28 cellular contexts compared by ENCODE assay signal in the genomic region with DNA sequence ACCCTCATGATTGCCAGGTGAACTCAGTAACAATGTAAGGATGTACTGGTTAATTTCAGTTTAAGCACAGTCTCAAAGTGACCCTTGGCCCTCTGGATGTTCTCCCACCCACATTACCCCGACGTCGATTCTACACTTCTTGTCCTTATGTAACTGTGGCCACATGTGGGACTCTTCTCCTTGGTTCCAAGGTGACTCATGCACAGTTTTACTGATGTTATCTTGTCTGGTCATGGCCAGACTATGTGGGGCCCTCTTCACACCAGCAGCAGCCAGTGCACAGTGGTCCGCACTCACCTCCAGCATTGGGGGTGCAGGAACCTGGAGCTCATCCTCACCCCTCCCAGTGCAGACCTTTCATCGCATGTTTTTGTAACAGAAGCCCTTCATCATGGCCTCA.
"Had no signal": no experiment of that assay in that cellular context is flagged by ENCODE, and none has a peak within 500 bp of the region (broad histone marks: within the 10 kb centered on the region; RNA-seq: fewer than 3 reads in every experiment).

No MANE protein-coding gene starts in this region.

- H3K4me1 Mint-ChIP-seq: stimulated activated effector memory CD8-positive, alpha-beta T cell treated with anti-CD3 and anti-CD28 coated beads, Interleukin-12 subunit alpha, Interleukin-12 subunit beta, amount 100 ng/mL, for 72 hours; stimulated activated memory B cell treated with anti-CD40 and anti-IgM and Interleukin-4, amounts not matched to agents 10 μg/mL and 1 μg/mL and 100 μg/mL, for 72 hours; stimulated activated naive B cell treated with anti-CD40 and anti-IgM and Interleukin-4, amounts not matched to agents 10 μg/mL and 1 μg/mL and 100 μg/mL, for 72 hours; stimulated activated naive CD8-positive, alpha-beta T cell treated with anti-CD3 and anti-CD28 coated beads, Interleukin-15, amount 100 ng/mL, for 72 hours had no signal

- ATAC-seq: stimulated activated effector memory CD8-positive, alpha-beta T cell treated with anti-CD3 and anti-CD28 coated beads, Interleukin-12 subunit alpha, Interleukin-12 subunit beta, amount 100 ng/mL, for 72 hours; stimulated activated memory B cell treated with anti-CD40 and anti-IgM and Interleukin-4, amounts not matched to agents 10 μg/mL and 1 μg/mL and 100 μg/mL, for 72 hours; stimulated activated naive B cell treated with anti-CD40 and anti-IgM and Interleukin-4, amounts not matched to agents 10 μg/mL and 1 μg/mL and 100 μg/mL, for 72 hours; stimulated activated naive CD8-positive, alpha-beta T cell treated with anti-CD3 and anti-CD28 coated beads, Interleukin-15, amount 100 ng/mL, for 72 hours; stimulated activated naive CD8-positive, alpha-beta T cell treated with anti-CD3 and anti-CD28 coated beads, Interleukin-15, Interleukin-2, amounts not matched to agents 100 U/mL and 50 U/mL, for 24 hours; upper lobe of right lung had no signal

- H3K27me3 Mint-ChIP-seq: stimulated activated memory B cell treated with anti-CD40 and anti-IgM and Interleukin-4, amounts not matched to agents 10 μg/mL and 1 μg/mL and 100 μg/mL, for 72 hours; stimulated activated naive B cell treated with anti-CD40 and anti-IgM and Interleukin-4, amounts not matched to agents 10 μg/mL and 1 μg/mL and 100 μg/mL, for 72 hours; stimulated activated naive CD8-positive, alpha-beta T cell treated with anti-CD3 and anti-CD28 coated beads, Interleukin-15, amount 100 ng/mL, for 72 hours; stimulated activated naive CD8-positive, alpha-beta T cell treated with anti-CD3 and anti-CD28 coated beads, Interleukin-15, Interleukin-2, amounts not matched to agents 100 ng/mL and 50 ng/mL, for 24 hours had no signal

- H3K36me3 Mint-ChIP-seq: stimulated activated effector memory CD8-positive, alpha-beta T cell treated with anti-CD3 and anti-CD28 coated beads, Interleukin-12 subunit alpha, Interleukin-12 subunit beta, amount 100 ng/mL, for 72 hours; stimulated activated memory B cell treated with anti-CD40 and anti-IgM and Interleukin-4, amounts not matched to agents 10 μg/mL and 1 μg/mL and 100 μg/mL, for 72 hours; stimulated activated naive B cell treated with anti-CD40 and anti-IgM and Interleukin-4, amounts not matched to agents 10 μg/mL and 1 μg/mL and 100 μg/mL, for 72 hours; type B pancreatic cell had no signal

- DNase-seq: stimulated activated CD4-positive, alpha-beta T cell treated with anti-CD3 and anti-CD28 coated beads, Interleukin-2, amount 100 ng/mL, for 48 hours; stimulated activated CD4-positive, alpha-beta T cell treated with anti-CD3 and anti-CD28 coated beads, Interleukin-4, amount 100 ng/mL, for 1 hour; stimulated activated CD4-positive, alpha-beta T cell treated with anti-CD3 and anti-CD28 coated beads, Interleukin-4, amount 100 ng/mL, for 24 hours; stimulated activated CD4-positive, alpha-beta T cell treated with anti-CD3 and anti-CD28 coated beads, Interleukin-4, amount 100 ng/mL, for 4 hours; stimulated activated CD8-positive, alpha-beta memory T cell treated with anti-CD3 and anti-CD28 coated beads, Interleukin-4, amount 100 ng/mL, for 48 hours; stimulated activated naive B cell treated with anti-CD40 and anti-IgM and Interleukin-4, amounts not matched to agents 10 μg/mL and 1 μg/mL and 100 μg/mL, for 72 hours; stimulated activated naive CD4-positive, alpha-beta T cell; stimulated activated naive CD4-positive, alpha-beta T cell treated with Interleukin-2 at 50 U/mL for 16 hours; stimulated activated naive CD8-positive, alpha-beta T cell treated with anti-CD3 and anti-CD28 coated beads, Interleukin-15, amount 100 ng/mL, for 72 hours; stimulated activated naive CD8-positive, alpha-beta T cell treated with anti-CD3 and anti-CD28 coated beads, Interleukin-15, Interleukin-2, amounts not matched to agents 100 U/mL and 50 U/mL, for 24 hours; stomach; substantia nigra; testis; thyroid gland; tibial artery; transverse colon; trophoblast cell; upper lobe of left lung; upper lobe of right lung; uterus had no signal

- H3K9me3 Mint-ChIP-seq: stimulated activated memory B cell treated with anti-CD40 and anti-IgM and Interleukin-4, amounts not matched to agents 10 μg/mL and 1 μg/mL and 100 μg/mL, for 72 hours; stimulated activated naive B cell treated with anti-CD40 and anti-IgM and Interleukin-4, amounts not matched to agents 10 μg/mL and 1 μg/mL and 100 μg/mL, for 72 hours; type B pancreatic cell had no signal

- H3K27ac Mint-ChIP-seq: stimulated activated effector memory CD8-positive, alpha-beta T cell treated with anti-CD3 and anti-CD28 coated beads, Interleukin-12 subunit alpha, Interleukin-12 subunit beta, amount 100 ng/mL, for 72 hours; stimulated activated memory B cell treated with anti-CD40 and anti-IgM and Interleukin-4, amounts not matched to agents 10 μg/mL and 1 μg/mL and 100 μg/mL, for 72 hours; stimulated activated naive B cell treated with anti-CD40 and anti-IgM and Interleukin-4, amounts not matched to agents 10 μg/mL and 1 μg/mL and 100 μg/mL, for 72 hours; stimulated activated naive CD8-positive, alpha-beta T cell treated with anti-CD3 and anti-CD28 coated beads, Interleukin-15, amount 100 ng/mL, for 72 hours; stimulated activated naive CD8-positive, alpha-beta T cell treated with anti-CD3 and anti-CD28 coated beads, Interleukin-15, Interleukin-2, amounts not matched to agents 100 ng/mL and 50 ng/mL, for 24 hours; type B pancreatic cell had no signal

- H3K9me3 ChIP-seq: suprapubic skin, testis, thoracic aorta, thyroid gland, tibial artery, tibial nerve, upper lobe of right lung, uterus, vagina had no signal

- H3K27ac ChIP-seq: stomach, suprapubic skin, testis, thoracic aorta, thyroid gland, tibial artery, tibial nerve, transverse colon, upper lobe of left lung, upper lobe of right lung, uterus, vagina had no signal

- H3K4me3 Mint-ChIP-seq: stimulated activated effector memory CD8-positive, alpha-beta T cell treated with anti-CD3 and anti-CD28 coated beads, Interleukin-12 subunit alpha, Interleukin-12 subunit beta, amount 100 ng/mL, for 72 hours; stimulated activated memory B cell treated with anti-CD40 and anti-IgM and Interleukin-4, amounts not matched to agents 10 μg/mL and 1 μg/mL and 100 μg/mL, for 72 hours; stimulated activated naive B cell treated with anti-CD40 and anti-IgM and Interleukin-4, amounts not matched to agents 10 μg/mL and 1 μg/mL and 100 μg/mL, for 72 hours; stimulated activated naive CD8-positive, alpha-beta T cell treated with anti-CD3 and anti-CD28 coated beads, Interleukin-15, amount 100 ng/mL, for 72 hours; stimulated activated naive CD8-positive, alpha-beta T cell treated with anti-CD3 and anti-CD28 coated beads, Interleukin-15, Interleukin-2, amounts not matched to agents 100 ng/mL and 50 ng/mL, for 24 hours; type B pancreatic cell had no signal

- H3K4me1 ChIP-seq: stomach, suprapubic skin, testis, thyroid gland, tibial artery, tibial nerve, transverse colon, upper lobe of left lung, uterus, vagina had no signal

- H3K36me3 ChIP-seq: stomach, suprapubic skin, thoracic aorta, thyroid gland, tibial artery, tibial nerve, transverse colon, upper lobe of left lung, upper lobe of right lung, uterus, vagina had no signal

- H3K27me3 ChIP-seq: stomach, suprapubic skin, testis, thyroid gland, tibial artery, tibial nerve, transverse colon, upper lobe of left lung, upper lobe of right lung, uterus, vagina had no signal

- H3K4me3 ChIP-seq: stomach, suprapubic skin, testis, thoracic aorta, thyroid gland, tibial artery, tibial nerve, transverse colon, upper lobe of left lung, upper lobe of right lung, uterus, vagina had no signal
